14 cellular contexts compared by ENCODE assay signal in genomic region chr10:113991091-113991860, GRCh38. TPM values are rescaled to one million over a fixed set of nuclear protein-coding genes. Genes with fewer than 3 reads are reported as not detected.
DNase-seq lines count a peak whose midpoint lies in the region; ATAC-seq and TF ChIP-seq lines count a peak whose summit lies in the region.
"Had no signal": no experiment of that assay in that cellular context is flagged by ENCODE, and none has a peak within 500 bp of the region (broad histone marks: within the 10 kb centered on the region; RNA-seq: fewer than 3 reads in every experiment).

No MANE protein-coding gene starts in this region.

- H3K18ac ChIP-seq in neuronal stem cell (ENCODE audit: low read length) = no peak overlapping the region

- no peak overlapping the region for H3K23ac ChIP-seq in neuronal stem cell (ENCODE audit: low read depth, low read length, poor library complexity)

- H3K36me3 ChIP-seq in GM06990 (ENCODE audit: control insufficient read depth, insufficient read depth, low read length) (no peaks in the 10 kb centered on the region), spleen (no peaks in the 10 kb centered on the region), neuronal stem cell (replicated peaks in 1 of 2; ENCODE audit: control insufficient read depth in 2 of 2, insufficient read depth in 2 of 2, low read length in 2 of 2) (no peaks in the 10 kb centered on the region)

- CTCF ChIA-PET in activated CD8-positive, alpha-beta memory T cell treated with anti-CD3 and anti-CD28 coated beads, Interleukin-2, amount 10 ng/mL, durations not matched to agents 7 days and 5 days (lab: Charles Lee) = interaction anchor here (1.5 to 2.4 kb wide), 2 partner anchors 30 to 888 kb away, joined by 3 to 6 read pairs; no protein-coding TSS in a partner anchor

- no peak overlapping the region for H4K91ac ChIP-seq in neuronal stem cell (ENCODE audit: low read depth, low read length, poor library complexity)

- no peak overlapping the region for H3K27ac ChIP-seq in spleen
- H3K27ac ChIP-seq in neuronal stem cell (replicated peaks; ENCODE audit: low read length) = no peak overlapping the region
- H3K27ac ChIP-seq: parathyroid adenoma had no signal

- H3K14ac ChIP-seq in neuronal stem cell (ENCODE audit: low read length) = no peak overlapping the region

- H2AFZ ChIP-seq in neuronal stem cell (ENCODE audit: low read length) = no peak overlapping the region
- H2AFZ ChIP-seq: parathyroid adenoma had no signal

- no peaks in the 10 kb centered on the region for H3K79me1 ChIP-seq in neuronal stem cell (ENCODE audit: low read depth, low read length)

- no peak overlapping the region for H3K9ac ChIP-seq in neuronal stem cell (ENCODE audit: low read depth, low read length, poor library complexity)
- H3K9ac ChIP-seq: parathyroid adenoma had no signal

- H3K9me3 ChIP-seq in spleen (peaks cover 0 to 9% (median 0%) of the 10 kb centered on the region in 8 donors), neuronal stem cell (replicated peaks in 1 of 2; ENCODE audit: control insufficient read depth in 2 of 2, insufficient read depth in 1 of 2, low read depth in 1 of 2, low read length in 2 of 2) (no peaks in the 10 kb centered on the region)

- peaks cover 24% of the 10 kb centered on the region for H3K4me1 Mint-ChIP-seq in activated CD8-positive, alpha-beta memory T cell treated with anti-CD3 and anti-CD28 coated beads, Interleukin-2, amount 10 ng/mL, durations not matched to agents 7 days and 5 days

- H2BK12ac ChIP-seq in neuronal stem cell (ENCODE audit: low read length) = no peak overlapping the region

- H3K27me3 Mint-ChIP-seq in activated CD8-positive, alpha-beta memory T cell treated with anti-CD3 and anti-CD28 coated beads, Interleukin-2, amount 10 ng/mL, durations not matched to agents 7 days and 5 days = peaks cover 89% of the 10 kb centered on the region

- H2BK15ac ChIP-seq in neuronal stem cell (ENCODE audit: low read length) = no peak overlapping the region

- H3K4ac ChIP-seq in neuronal stem cell (ENCODE audit: low read length) = no peak overlapping the region

- H3K27me3 ChIP-seq in GM06990 (replicated peaks; ENCODE audit: control insufficient read depth, insufficient read depth, low read length) = no peaks in the 10 kb centered on the region
- H3K27me3 ChIP-seq in spleen (replicated peaks in 1 of 7) = no peaks in the 10 kb centered on the region
- H3K27me3 ChIP-seq in neuronal stem cell (ENCODE audit: control insufficient read depth in 3 of 3, insufficient read depth in 3 of 3, low read depth in 1 of 3, low read length in 3 of 3) = peaks cover 0 to 26% (median 0%) of the 10 kb centered on the region in 3 experiments

- DNase-seq in GM06990 (ENCODE audit: extremely low read depth, insufficient read length) (peak; percentile 20), LoVo (ENCODE audit: low spot score) (peak; percentile 40), myocyte (ENCODE audit: low read depth) (peak; percentile 62), spleen (no peak), SIG-M5 treated with dmso at 0.1 percent for 504 hours (lab: John Stamatoyannopoulos, UW; ENCODE audit: unreplicated experiment) (no peak), NCI-H774 (lab: John Stamatoyannopoulos, UW) (no peak), neuronal stem cell (ENCODE audit: low spot score) (no peak)
- DNase-seq in activated CD8-positive, alpha-beta memory T cell treated with anti-CD3 and anti-CD28 coated beads, Interleukin-2, amount 10 ng/mL, durations not matched to agents 7 days and 5 days = peak; percentile 81
- DNase-seq: activated gamma-delta T cell treated with Interleukin-2 at 50 U/mL for 16 hours, NCI-H1436 treated with DMSO at 0.1 percent for 48 hours, NCI-H524 treated with DMSO at 0.1 percent for 48 hours, RPMI8226 had no signal

- H2BK120ac ChIP-seq in neuronal stem cell (ENCODE audit: low read depth, low read length) = no peak overlapping the region

- H4K8ac ChIP-seq in neuronal stem cell (ENCODE audit: low read depth, low read length) = no peak overlapping the region

- peaks cover 10% of the 10 kb centered on the region for H3K36me3 Mint-ChIP-seq in activated CD8-positive, alpha-beta memory T cell treated with anti-CD3 and anti-CD28 coated beads, Interleukin-2, amount 10 ng/mL, durations not matched to agents 7 days and 5 days

- TF ChIP-seq CTCF in GM06990 (IDR thresholded peaks at IDR 0.05; ENCODE audit: insufficient read depth, low read length, poor library complexity, severe bottlenecking) (no peak), spleen (IDR thresholded peaks at IDR 0.05 in 8 of 11, conservative IDR thresholded peaks at IDR 0.05 in 3 of 11) (no peak)

- peak overlapping the region; percentile 77 for H3K27ac Mint-ChIP-seq in activated CD8-positive, alpha-beta memory T cell treated with anti-CD3 and anti-CD28 coated beads, Interleukin-2, amount 10 ng/mL, durations not matched to agents 7 days and 5 days

- no peak overlapping the region for H3K4me3 Mint-ChIP-seq in activated CD8-positive, alpha-beta memory T cell treated with anti-CD3 and anti-CD28 coated beads, Interleukin-2, amount 10 ng/mL, durations not matched to agents 7 days and 5 days

- H2BK5ac ChIP-seq in neuronal stem cell (ENCODE audit: low read length) = no peak overlapping the region

- 67 to 90% (median 85%) methylated on average over 11 of the region's 11 CpGs for WGBS in spleen, 5 donors
- WGBS in neuronal stem cell (ENCODE audit: extremely low coverage in 2 of 2, insufficient read length in 2 of 2, insufficient replicate concordance in 1 of 2), 2 donors = no CpG with 5 or more reads among the region's 11 CpGs

- H3K4me3 ChIP-seq in GM06990 (replicated peaks; ENCODE audit: low read depth, low read length) (no peak overlapping the region), spleen (no peak overlapping the region), neuronal stem cell (ENCODE audit: low read length in 2 of 2) (no peak overlapping the region)

- H3K4me1 ChIP-seq in spleen (peaks cover 0 to 13% (median 7%) of the 10 kb centered on the region in 6 donors), neuronal stem cell (ENCODE audit: control insufficient read depth in 2 of 2, insufficient read depth in 1 of 2, low read depth in 1 of 2, low read length in 2 of 2) (peaks cover 0 to 2% of the 10 kb centered on the region in 2 donors)

- peaks cover 8% of the 10 kb centered on the region for H3K9me3 Mint-ChIP-seq in activated CD8-positive, alpha-beta memory T cell treated with anti-CD3 and anti-CD28 coated beads, Interleukin-2, amount 10 ng/mL, durations not matched to agents 7 days and 5 days (ENCODE audit: low read depth)

- no peak overlapping the region for H2AK5ac ChIP-seq in neuronal stem cell (ENCODE audit: low read depth, low read length)

- H3K4me2 ChIP-seq in neuronal stem cell (ENCODE audit: insufficient read depth, low read length, poor library complexity, severe bottlenecking) = no peak overlapping the region

- intact Hi-C loops in spleen (cut with DNase I; ENCODE audit: low total_unique reads) = no loop called here

- no peak for TF ChIP-seq POLR2A in spleen (IDR thresholded peaks at IDR 0.05)

- peak; percentile 36 for ATAC-seq in activated CD8-positive, alpha-beta memory T cell treated with anti-CD3 and anti-CD28 coated beads, Interleukin-2, amount 10 ng/mL, durations not matched to agents 7 days and 5 days

RNA-seq across cellular contexts. Expression of gene ADRB1, which starts 52.4 kb away (rescaled TPM):
- 1 to 10 TPM; 2.3 to 2.8 TPM for total RNA-seq in activated CD8-positive, alpha-beta memory T cell treated with anti-CD3 and anti-CD28 coated beads, Interleukin-2, amount 10 ng/mL, durations not matched to agents 7 days and 5 days
- total RNA-seq in myocyte (0.67 TPM in 1 of 2 replicates, not detected in the other), spleen (1 to 10 TPM; 1.5 to 4.8 (median 3.0) TPM)
- 0.10 TPM for polyA plus RNA-seq in myocyte (2012)
- polyA plus RNA-seq in spleen = under 1 TPM; 0.47 to 0.83 (median 0.50) TPM
- polyA plus RNA-seq in neuronal stem cell (2013, experiment 1 of 2) = 0.06 TPM
- polyA plus RNA-seq in neuronal stem cell (2013, experiment 2 of 2) = 0.03 TPM
- polyA plus RNA-seq: BJ had no signal

Comparison
In these comparisons a context has a peak if more than half of its experiments do, and no peak if none do; other contexts are left out.
1. DNase-seq: peak in GM06990 (single experiment), LoVo (single experiment), activated CD8-positive, alpha-beta memory T cell treated with anti-CD3 and anti-CD28 coated beads, Interleukin-2, amount 10 ng/mL, durations not matched to agents 7 days and 5 days (single experiment) and myocyte (single experiment); none in spleen (single experiment), SIG-M5 treated with dmso at 0.1 percent for 504 hours (single experiment), NCI-H774 (single experiment) and neuronal stem cell (single experiment).